In the genomic region with DNA sequence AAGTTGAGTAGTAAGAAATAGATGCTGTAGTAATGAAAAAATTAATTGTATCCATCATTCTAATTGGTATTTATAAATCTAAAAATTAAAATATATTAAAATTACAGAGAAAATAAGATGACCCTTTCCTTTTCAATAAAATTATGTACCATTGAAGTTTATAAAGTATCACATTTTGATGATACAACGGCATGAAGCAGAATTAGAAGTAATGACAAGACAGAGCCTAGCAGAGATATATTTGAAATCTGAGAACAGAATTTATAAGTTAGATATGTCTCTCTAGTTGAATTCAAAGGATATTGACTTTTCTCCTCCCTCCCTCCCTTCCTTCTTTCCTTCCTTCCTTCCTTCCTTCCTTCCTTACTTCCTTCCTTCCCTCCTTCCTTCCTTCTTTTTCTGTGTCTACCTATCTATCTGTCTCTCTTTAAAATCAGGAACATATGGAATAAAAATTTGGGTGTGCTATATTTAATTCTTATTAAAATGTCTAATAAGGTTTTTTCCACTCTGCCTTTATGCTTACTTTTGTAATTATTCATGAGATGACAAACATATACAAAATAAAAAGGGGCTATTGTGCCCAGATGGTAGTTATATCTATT, we compare ENCODE assay signal across 10 cellular contexts.
"Had no signal": no experiment of that assay in that cellular context is flagged by ENCODE, and none has a peak within 500 bp of the region (broad histone marks: within the 10 kb centered on the region; RNA-seq: fewer than 3 reads in every experiment).

No MANE protein-coding gene starts in this region.

- H3K4me3 ChIP-seq: GM23248, GM23338, HAP-1 had no signal

- H3K4me1 ChIP-seq: HAP-1 had no signal

- H3K4me2 ChIP-seq: GM23338 had no signal

- H3K36me3 ChIP-seq: HAP-1 had no signal

- H3K27ac ChIP-seq: GM23248 had no signal

- H2AFZ ChIP-seq: GM23248 had no signal

- FAIRE-seq: H1, H54 had no signal

- H3K9me3 ChIP-seq: HAP-1 had no signal

- H3K9ac ChIP-seq: GM23248 had no signal

- DNase-seq: GM23248, GOT3, H7, H9, HCEC 1CT, HFFc6 had no signal
